ENCODE assay signal across 1 cellular context in the genomic region with DNA sequence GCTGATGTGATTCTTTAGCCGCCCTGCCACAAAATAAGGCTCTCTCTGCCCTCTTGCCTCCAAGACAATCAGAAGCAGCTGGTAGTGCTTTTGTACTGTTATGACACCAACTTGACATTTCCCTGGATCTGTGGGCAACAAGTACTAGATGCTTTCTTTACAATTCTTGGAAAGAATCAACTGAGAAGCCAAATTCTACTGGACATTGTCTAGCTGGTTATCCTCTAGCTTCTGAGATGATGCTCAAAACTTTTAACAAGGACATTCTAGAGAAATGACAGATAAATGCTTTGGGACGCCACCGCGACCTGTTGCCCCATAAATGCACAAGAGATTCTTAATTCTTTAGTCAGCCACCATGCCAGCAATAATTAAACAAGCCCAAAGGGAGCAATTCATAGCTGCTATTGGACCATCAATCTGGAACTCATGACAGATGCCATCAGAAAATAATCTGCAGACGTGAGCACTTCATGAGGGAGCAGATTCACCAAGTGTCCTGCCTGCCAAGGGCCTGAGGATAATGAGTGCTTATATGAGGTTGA.
TF ChIP-seq lines count a peak whose summit lies in the region.

No MANE protein-coding gene starts in this region.

TF ChIP-seq in HEK293, 187 proteins besides CTCF, POLR2A, EP300 and RAD21:
- TF ChIP-seq SCRT1 (tag by site-specific recombination; IDR thresholded peaks at IDR 0.05; ENCODE audit: borderline replicate concordance): peak; percentile 75
- peak; percentile 93 for TF ChIP-seq SCRT2 (tag by site-specific recombination; IDR thresholded peaks at IDR 0.05)
- no peak for TF ChIP-seq MYNN (tag by site-specific recombination; IDR thresholded peaks at IDR 0.05; ENCODE audit: borderline replicate concordance)
